ENCODE assay signal across 8 cellular contexts in genomic region chr6:110877154-110877564, GRCh38. TPM values are rescaled to one million over a fixed set of nuclear protein-coding genes. Genes with fewer than 3 reads are reported as not detected.
DNase-seq lines count a peak whose midpoint lies in the region; ATAC-seq and TF ChIP-seq lines count a peak whose summit lies in the region.

No MANE protein-coding gene starts in this region.

- H3K79me2 ChIP-seq in GM23248 (ENCODE audit: insufficient read depth) = peaks cover 74% of the 10 kb centered on the region

- in situ Hi-C loops in GM23248 (cut with MboI) = no loop called here

- intact Hi-C loops in sigmoid colon (cut with DNase I) = loop anchor here (2.0 to 10.0 kb wide), 4 partner anchors 82 to 1182 kb away; partner anchors contain the start of genes AK9, FIG4, GTF3C6 and METTL24

- H4K20me1 ChIP-seq in GM23248 (ENCODE audit: insufficient read depth) = peaks cover 19% of the 10 kb centered on the region; the same call in 1 of the 2 replicates

- TF ChIP-seq POLR2A in sigmoid colon (IDR thresholded peaks at IDR 0.05) = no peak

- peaks cover 28% of the 10 kb centered on the region for H3F3A ChIP-seq in GM23248 (ENCODE audit: insufficient read depth)

- peak overlapping the region; percentile 90 for H3K27ac ChIP-seq in GM23248
- H3K27ac ChIP-seq in SJSA1 = no peak overlapping the region
- H3K27ac ChIP-seq in sigmoid colon = peak overlapping the region; percentile 94 to 99 (median 98)

- H3K36me3 ChIP-seq in GM23248 (ENCODE audit: low read depth) = no peaks in the 10 kb centered on the region
- peaks cover 12% of the 10 kb centered on the region for H3K36me3 ChIP-seq in SJSA1
- no peaks in the 10 kb centered on the region for H3K36me3 ChIP-seq in sigmoid colon

- H3K9ac ChIP-seq in GM23248 = peak overlapping the region; percentile 90

- peak overlapping the region; percentile 82 for H3K4me3 ChIP-seq in GM23248
- H3K4me3 ChIP-seq in SJSA1 = peak overlapping the region; percentile 86
- peak overlapping the region; percentile 85 for H3K4me3 ChIP-seq in fibroblast of mammary gland (ENCODE audit: control insufficient read depth, low read depth, low read length)
- H3K4me3 ChIP-seq in sigmoid colon = peak overlapping the region; percentile 72 to 96 (median 90)

- no peak for TF ChIP-seq EP300 in sigmoid colon (IDR thresholded peaks at IDR 0.05)

- peak; percentile 21 for DNase-seq in GM23248
- DNase-seq in SJSA1 (ENCODE audit: low read depth in 1 of 2, low spot score in 2 of 2) = peak in 1 of 2 experiments; percentile 30
- DNase-seq in fibroblast of mammary gland (ENCODE audit: low read depth) = no peak
- no peak for DNase-seq in sigmoid colon
- DNase-seq in hepatic stellate cell (ENCODE audit: low spot score) = no peak
- DNase-seq in NCI-H226 = no peak
- DNase-seq in mesenteric fat pad (ENCODE audit: low spot score) = no peak

- H3K27me3 ChIP-seq in GM23248 (replicated peaks; ENCODE audit: insufficient read depth) = no peaks in the 10 kb centered on the region
- no peaks in the 10 kb centered on the region for H3K27me3 ChIP-seq in SJSA1 (replicated peaks)
- no peaks in the 10 kb centered on the region for H3K27me3 ChIP-seq in sigmoid colon

- H3K4me1 ChIP-seq in GM23248 (ENCODE audit: insufficient read depth) = peaks cover 54% of the 10 kb centered on the region
- peaks cover 40% of the 10 kb centered on the region for H3K4me1 ChIP-seq in SJSA1 (replicated peaks)
- H3K4me1 ChIP-seq in sigmoid colon = peaks cover 0 to 65% (median 55%) of the 10 kb centered on the region in 4 donors

- no peaks in the 10 kb centered on the region for H3K9me3 ChIP-seq in GM23248 (ENCODE audit: low read depth)
- H3K9me3 ChIP-seq in SJSA1 (replicated peaks) = no peaks in the 10 kb centered on the region
- H3K9me3 ChIP-seq in sigmoid colon = no peaks in the 10 kb centered on the region

- peak overlapping the region; percentile 96 for H3K4me2 ChIP-seq in GM23248 (ENCODE audit: unreplicated experiment)

- 62 to 68% methylated on average over 8 of the region's 8 CpGs for WGBS in GM23248 (ENCODE audit: low coverage in 1 of 2, low lambda C conversion rate in 2 of 2, missing lambda C conversion rate in 2 of 2), 2 experiments
- 17 to 28% methylated on average over 8 of the region's 8 CpGs for WGBS in sigmoid colon, 2 donors

- H3K9me2 ChIP-seq in GM23248 (ENCODE audit: insufficient read depth) = no peaks in the 10 kb centered on the region

- no peak for ATAC-seq in HG03378 (IDR thresholded peaks at IDR 0.05; ENCODE audit: unreplicated experiment)

- H2AFZ ChIP-seq in GM23248 = peak overlapping the region; percentile 69; the same call in 1 of the 2 replicates

- TF ChIP-seq CTCF in fibroblast of mammary gland (conservative IDR thresholded peaks at IDR 0.05; ENCODE audit: control insufficient read depth, insufficient read depth, low read depth, low read length) = no peak
- no peak for TF ChIP-seq CTCF in sigmoid colon (IDR thresholded peaks at IDR 0.05)

RNA-seq across cellular contexts. Expression of gene AMD1, which starts 2.6 kb away (rescaled TPM):
- 57.9 and 63.8 TPM in 2 replicates for total RNA-seq in GM23248 (2014; rRNA removed; shearing (Covaris generic))
- polyA plus RNA-seq in GM23248 (2016; fragmentation: Nextera tagmentation; extraction: Ambion mirVana) (36.7 and 39.9 TPM in 2 replicates), sigmoid colon (10 to 100 TPM; 45.0 to 64.7 (median 45.3) TPM)
- 79.6 and 100 TPM in 2 replicates for total RNA-seq in SJSA1 (2014; rRNA removed; shearing (Covaris generic))
- total RNA-seq in sigmoid colon (10 to 100 TPM; 44.6 to 74.2 (median 71.4) TPM), mesenteric fat pad (71.9 TPM)
